ENCODE assay signal across 27 cellular contexts in the genomic region with DNA sequence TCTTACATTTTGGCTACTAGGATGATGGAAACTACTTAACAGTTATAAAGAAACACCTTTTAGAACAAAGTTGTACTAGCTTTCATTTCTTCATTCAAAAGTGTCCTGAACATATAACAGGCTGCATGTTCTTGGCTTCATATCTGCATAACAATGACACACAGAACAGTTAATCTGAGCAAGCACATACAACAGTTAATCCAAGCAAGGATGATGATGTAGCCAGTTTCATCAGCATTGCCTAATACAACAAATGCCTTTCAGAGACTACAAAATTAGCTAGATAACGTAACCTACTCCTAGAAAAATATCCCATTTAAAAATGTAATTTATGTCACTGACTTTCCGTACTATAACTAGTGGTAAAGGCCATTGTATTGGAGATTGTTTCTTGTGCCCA.
"Had no signal": no experiment of that assay in that cellular context is flagged by ENCODE, and none has a peak within 500 bp of the region (broad histone marks: within the 10 kb centered on the region; RNA-seq: fewer than 3 reads in every experiment).

No MANE protein-coding gene starts in this region.

- H3K4me3 ChIP-seq: left lung, lower lobe of right lung, right atrium auricular region, right lobe of liver, skin epidermis, stomach, testis, thyroid gland, transverse colon, upper lobe of left lung had no signal

- H3K27ac Mint-ChIP-seq: naive thymus-derived CD8-positive, alpha-beta T cell; progenitor cell of endocrine pancreas; stimulated activated naive B cell treated with anti-CD40 and anti-IgM and Interleukin-4, amounts not matched to agents 10 μg/mL and 1 μg/mL and 100 μg/mL, for 72 hours had no signal

- DNase-seq: hippocampal formation; kidney; left colon; left lung; lower lobe of right lung; mammary epithelial cell; mesenchymal stem cell; naive thymus-derived CD8-positive, alpha-beta T cell; nucleus accumbens; right lobe of liver; stimulated activated CD4-positive, alpha-beta T cell treated with anti-CD3 and anti-CD28 coated beads, Interleukin-12 subunit alpha, Interleukin-12 subunit beta, amount 100 ng/mL, for 4 hours; stimulated activated CD4-positive, alpha-beta T cell treated with anti-CD3 and anti-CD28 coated beads, Interleukin-15, amount 100 ng/mL, for 24 hours; stimulated activated CD4-positive, alpha-beta T cell treated with anti-CD3 and anti-CD28 coated beads, Interleukin-2, amount 100 ng/mL, for 24 hours; stimulated activated CD4-positive, alpha-beta T cell treated with anti-CD3 and anti-CD28 coated beads, Interleukin-4, amount 100 ng/mL, for 1 hour; stimulated activated naive B cell treated with anti-CD40 and anti-IgM and Interleukin-4, amounts not matched to agents 10 μg/mL and 1 μg/mL and 100 μg/mL, for 72 hours; stimulated activated naive CD8-positive, alpha-beta T cell treated with anti-CD3 and anti-CD28 coated beads, Interleukin-15, Interleukin-2, amounts not matched to agents 100 U/mL and 50 U/mL, for 24 hours; stomach; testis; thyroid gland; transverse colon; upper lobe of left lung had no signal

- ATAC-seq: left colon; left lung; lower lobe of right lung; naive thymus-derived CD8-positive, alpha-beta T cell; right lobe of liver; stimulated activated naive B cell treated with anti-CD40 and anti-IgM and Interleukin-4, amounts not matched to agents 10 μg/mL and 1 μg/mL and 100 μg/mL, for 72 hours; stimulated activated naive CD8-positive, alpha-beta T cell treated with anti-CD3 and anti-CD28 coated beads, Interleukin-15, Interleukin-2, amounts not matched to agents 100 U/mL and 50 U/mL, for 24 hours had no signal

- H3K4me1 Mint-ChIP-seq: stimulated activated naive B cell treated with anti-CD40 and anti-IgM and Interleukin-4, amounts not matched to agents 10 μg/mL and 1 μg/mL and 100 μg/mL, for 72 hours had no signal

- H3K4me3 Mint-ChIP-seq: naive thymus-derived CD8-positive, alpha-beta T cell; nephron; neural crest cell; stimulated activated naive B cell treated with anti-CD40 and anti-IgM and Interleukin-4, amounts not matched to agents 10 μg/mL and 1 μg/mL and 100 μg/mL, for 72 hours had no signal

- FAIRE-seq: islet of Langerhans, kidney had no signal

- H3K27me3 Mint-ChIP-seq: naive thymus-derived CD8-positive, alpha-beta T cell; progenitor cell of endocrine pancreas; stimulated activated naive B cell treated with anti-CD40 and anti-IgM and Interleukin-4, amounts not matched to agents 10 μg/mL and 1 μg/mL and 100 μg/mL, for 72 hours had no signal
